In the genomic region with DNA sequence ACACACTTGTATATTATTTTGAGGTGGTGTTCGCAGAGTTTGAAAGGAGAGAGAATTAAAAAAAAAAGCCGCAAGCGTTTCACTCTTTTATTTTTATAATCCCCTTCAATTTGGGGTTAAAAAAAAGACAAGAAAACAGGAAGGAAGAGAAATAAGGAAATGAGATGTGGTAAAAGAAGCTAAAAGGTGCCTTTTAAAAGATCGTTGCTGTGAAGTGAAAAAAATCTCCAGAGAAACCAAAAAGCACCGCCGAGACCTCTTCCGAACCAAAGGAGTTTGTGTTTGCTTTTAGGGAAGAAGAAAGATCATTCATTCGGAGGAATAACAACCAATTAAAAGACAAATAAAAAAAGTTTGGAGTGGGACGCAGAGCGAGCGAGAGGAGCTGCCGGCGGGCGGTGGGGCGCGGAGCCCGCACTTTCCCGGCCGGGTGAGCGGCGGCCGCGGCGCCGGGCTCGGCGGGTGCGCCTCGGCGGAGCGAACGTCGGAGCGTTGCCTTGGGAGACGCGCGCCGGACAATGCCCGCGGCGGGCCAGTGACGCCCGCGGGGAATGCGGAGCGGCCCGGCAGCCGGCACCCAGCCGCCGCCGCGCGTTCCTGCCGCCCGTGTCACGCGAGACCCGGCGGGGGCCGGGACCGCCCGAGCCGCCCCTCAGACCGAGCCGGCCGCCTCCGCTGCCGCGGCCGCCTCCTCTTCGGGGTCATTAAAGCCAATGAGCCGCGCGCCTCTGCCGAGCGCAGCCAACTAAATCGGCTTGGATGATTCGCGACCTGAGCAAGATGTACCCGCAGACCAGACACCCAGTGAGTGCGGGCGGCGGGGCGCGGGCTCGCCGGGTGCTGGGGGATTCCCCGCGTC, we compare ENCODE assay signal across 8 cellular contexts. TPM values are rescaled to one million over a fixed set of nuclear protein-coding genes. Genes with fewer than 3 reads are reported as not detected.
DNase-seq lines count a peak whose midpoint lies in the region; ATAC-seq and TF ChIP-seq lines count a peak whose summit lies in the region.

No MANE protein-coding gene starts in this region.

- H3K9me3 ChIP-seq in esophagus (ENCODE audit: control insufficient read depth in 2 of 2, insufficient read depth in 1 of 2, low read depth in 1 of 2, low read length in 1 of 2) (no peaks in the 10 kb centered on the region), thyroid gland (no peaks in the 10 kb centered on the region)

- TF ChIP-seq POLR2A in thyroid gland (IDR thresholded peaks at IDR 0.05) = peak in 1 of 2 donors; percentile 7

- no peak for ATAC-seq in GM18867 (IDR thresholded peaks at IDR 0.05; ENCODE audit: unreplicated experiment)

- H3K4me1 ChIP-seq in esophagus (ENCODE audit: control insufficient read depth in 2 of 2, insufficient read depth in 2 of 2, low read length in 1 of 2) (peaks cover 0 to 2% of the 10 kb centered on the region in 2 donors), thyroid gland (peaks cover 10 to 18% of the 10 kb centered on the region in 2 donors)

- DNase-seq in NCI-H2107 treated with DMSO at 0.1 percent for 48 hours (lab: John Stamatoyannopoulos, UW; ENCODE audit: unreplicated experiment) (peak; percentile 37), NCI-H2107 (lab: John Stamatoyannopoulos, UW) (no peak), M059J (ENCODE audit: low read depth) (peak; percentile 40), mucosa of gallbladder (ENCODE audit: low spot score) (peak; percentile 39), thyroid gland (peak; percentile 51)
- DNase-seq in activated CD4-positive, alpha-beta T cell treated with anti-CD3 and anti-CD28 coated beads, Interleukin-2, amount 50 U/mL, for 48 hours = peak; percentile 31 to 44

- H3K27me3 ChIP-seq in esophagus (ENCODE audit: control insufficient read depth in 1 of 2, insufficient read depth in 2 of 2, low read length in 2 of 2) (no peaks in the 10 kb centered on the region), thyroid gland (no peaks in the 10 kb centered on the region)

- H3K4me3 ChIP-seq in esophagus (ENCODE audit: low read depth in 1 of 2, low read length in 2 of 2) (peak overlapping the region; percentile 87 to 89), thyroid gland (replicated peaks in 1 of 3) (peak overlapping the region; percentile 74 to 92 (median 79))

- H3K36me3 ChIP-seq in esophagus (ENCODE audit: control insufficient read depth in 2 of 2, insufficient read depth in 2 of 2, low read length in 1 of 2) (no peaks in the 10 kb centered on the region), thyroid gland (no peaks in the 10 kb centered on the region)

- H3K27ac ChIP-seq in esophagus (ENCODE audit: low read depth in 2 of 2, low read length in 1 of 2) (peak overlapping the region; percentile 95 to 96), thyroid gland (peak overlapping the region; percentile 72 to 86 (median 85))

- WGBS in esophagus, 2 donors = 0 to 1% methylated on average over 76 to 89 of the region's 89 CpGs
- WGBS in thyroid gland, 2 donors = 0 to 1% methylated on average over 33 to 34 of the region's 89 CpGs

- intact Hi-C loops in thyroid gland (cut with DNase I) = no loop called here

- TF ChIP-seq CTCF in thyroid gland (IDR thresholded peaks at IDR 0.05) = no peak

RNA-seq across cellular contexts. Expression of a gene that starts 0.5 kb away (rescaled TPM):
- 205 and 307 TPM in 2 replicates for total RNA-seq in M059J (2014; rRNA removed; shearing (Covaris generic))
- 10 to 100 TPM in 1 of 2 donors, 1 to 10 TPM in 1; 8.5 to 12.9 TPM for polyA plus RNA-seq in esophagus
- total RNA-seq in mucosa of gallbladder (47.9 TPM), thyroid gland (10 to 100 TPM; 40.3 to 64.2 (median 52.8) TPM)
